Comparison of ENCODE assay signal across 11 cellular contexts in the genomic region with DNA sequence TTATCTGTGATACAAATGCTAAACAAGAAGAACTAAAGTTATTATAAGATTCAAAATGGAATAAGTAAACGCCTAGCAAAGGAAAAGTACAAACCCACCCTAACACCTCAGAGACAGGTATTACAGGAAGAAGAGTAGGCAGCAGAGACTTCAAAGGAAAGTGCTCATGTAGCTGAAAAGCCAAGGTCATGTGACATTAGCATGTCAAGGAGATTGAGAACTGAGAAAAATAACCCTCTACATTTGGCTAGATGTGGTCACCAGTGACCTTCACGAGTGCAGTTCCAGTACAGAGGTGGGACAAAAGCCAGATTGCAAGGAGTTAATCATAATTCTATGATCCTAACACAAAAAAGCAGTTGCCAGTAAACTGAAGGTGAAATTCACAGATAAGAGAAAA.
DNase-seq lines count a peak whose midpoint lies in the region; ATAC-seq and TF ChIP-seq lines count a peak whose summit lies in the region.
"Had no signal": no experiment of that assay in that cellular context is flagged by ENCODE, and none has a peak within 500 bp of the region (broad histone marks: within the 10 kb centered on the region; RNA-seq: fewer than 3 reads in every experiment).

No MANE protein-coding gene starts in this region.

- no peak for TF ChIP-seq POLR2A in ovary (IDR thresholded peaks at IDR 0.05)

- peak; percentile 80 for ATAC-seq in HG02623 (IDR thresholded peaks at IDR 0.05; ENCODE audit: unreplicated experiment)
- ATAC-seq in stimulated activated naive B cell treated with anti-CD40 and anti-IgM and Interleukin-4, amounts not matched to agents 10 μg/mL and 1 μg/mL and 100 μg/mL, for 72 hours (replicated peaks), result peak; percentile 99

- intact Hi-C loops in ovary (cut with DNase I), result no loop called here

- no peaks in the 10 kb centered on the region for H3K36me3 ChIP-seq in ovary
- H3K36me3 ChIP-seq: prostate gland had no signal

- H3K9me3 Mint-ChIP-seq in activated naive CD4-positive, alpha-beta T cell treated with anti-CD3 and anti-CD28 coated beads, Interleukin-2, amount 50 U/mL, for 24 hours, result no peaks in the 10 kb centered on the region
- H3K9me3 Mint-ChIP-seq in stimulated activated naive B cell treated with anti-CD40 and anti-IgM and Interleukin-4, amounts not matched to agents 10 μg/mL and 1 μg/mL and 100 μg/mL, for 72 hours, result peaks cover 4% of the 10 kb centered on the region in 2 donors

- TF ChIP-seq RAD21 in Ishikawa (IDR thresholded peaks at IDR 0.05; ENCODE audit: low read depth), result no peak

- DNase-seq in activated naive CD4-positive, alpha-beta T cell (lab: John Stamatoyannopoulos, UW), result no peak
- peak; percentile 32 for DNase-seq in stimulated activated naive B cell treated with anti-CD40 and anti-IgM and Interleukin-4, amounts not matched to agents 10 μg/mL and 1 μg/mL and 100 μg/mL, for 72 hours
- no peak for DNase-seq in hypothalamus (lab: John Stamatoyannopoulos, UW)
- no peak for DNase-seq in NOMO-1 treated with DMSO at 0.1 percent for 48 hours (lab: John Stamatoyannopoulos, UW; ENCODE audit: unreplicated experiment)
- no peak for DNase-seq in ovary
- DNase-seq: NCI-H2107 had no signal

- peak overlapping the region; percentile 12 for H3K27ac Mint-ChIP-seq in activated naive CD4-positive, alpha-beta T cell treated with anti-CD3 and anti-CD28 coated beads, Interleukin-2, amount 50 U/mL, for 24 hours
- H3K27ac Mint-ChIP-seq in stimulated activated naive B cell treated with anti-CD40 and anti-IgM and Interleukin-4, amounts not matched to agents 10 μg/mL and 1 μg/mL and 100 μg/mL, for 72 hours, result peak overlapping the region; percentile 87
- H3K27ac Mint-ChIP-seq: brain had no signal

- TF ChIP-seq EP300 in Ishikawa (IDR thresholded peaks at IDR 0.05; ENCODE audit: borderline replicate concordance), result no peak
- no peak for TF ChIP-seq EP300 in ovary (IDR thresholded peaks at IDR 0.05)

- H3K4me1 ChIP-seq in ovary (ENCODE audit: insufficient read depth), result peaks cover 2% of the 10 kb centered on the region
- H3K4me1 ChIP-seq: prostate gland had no signal

- H3K27me3 ChIP-seq in ovary, result no peaks in the 10 kb centered on the region

- H3K4me3 Mint-ChIP-seq in activated naive CD4-positive, alpha-beta T cell treated with anti-CD3 and anti-CD28 coated beads, Interleukin-2, amount 50 U/mL, for 24 hours, result no peak overlapping the region
- peak overlapping the region; percentile 63 to 64 for H3K4me3 Mint-ChIP-seq in stimulated activated naive B cell treated with anti-CD40 and anti-IgM and Interleukin-4, amounts not matched to agents 10 μg/mL and 1 μg/mL and 100 μg/mL, for 72 hours
- H3K4me3 Mint-ChIP-seq: brain had no signal

- H3K4me1 Mint-ChIP-seq in activated naive CD4-positive, alpha-beta T cell treated with anti-CD3 and anti-CD28 coated beads, Interleukin-2, amount 50 U/mL, for 24 hours, result peaks cover 29% of the 10 kb centered on the region
- H3K4me1 Mint-ChIP-seq in stimulated activated naive B cell treated with anti-CD40 and anti-IgM and Interleukin-4, amounts not matched to agents 10 μg/mL and 1 μg/mL and 100 μg/mL, for 72 hours, result peaks cover 20 to 61% of the 10 kb centered on the region in 2 donors

- WGBS in ovary, 3 donors, result 40 to 57% (median 47%) methylated on average over 2 of the region's 2 CpGs

- no peaks in the 10 kb centered on the region for H3K27me3 Mint-ChIP-seq in activated naive CD4-positive, alpha-beta T cell treated with anti-CD3 and anti-CD28 coated beads, Interleukin-2, amount 50 U/mL, for 24 hours
- no peaks in the 10 kb centered on the region for H3K27me3 Mint-ChIP-seq in stimulated activated naive B cell treated with anti-CD40 and anti-IgM and Interleukin-4, amounts not matched to agents 10 μg/mL and 1 μg/mL and 100 μg/mL, for 72 hours

- no peaks in the 10 kb centered on the region for H3K9me3 ChIP-seq in ovary
- H3K9me3 ChIP-seq: prostate gland had no signal

- no peak for TF ChIP-seq CTCF in ovary (IDR thresholded peaks at IDR 0.05)

- no peak overlapping the region for H3K27ac ChIP-seq in ovary
- H3K27ac ChIP-seq: prostate gland had no signal

- H3K4me3 ChIP-seq in ovary, result no peak overlapping the region
- H3K4me3 ChIP-seq: prostate gland had no signal

- peaks cover 2% of the 10 kb centered on the region for H3K36me3 Mint-ChIP-seq in activated naive CD4-positive, alpha-beta T cell treated with anti-CD3 and anti-CD28 coated beads, Interleukin-2, amount 50 U/mL, for 24 hours
- peaks cover 8 to 11% of the 10 kb centered on the region in 2 donors for H3K36me3 Mint-ChIP-seq in stimulated activated naive B cell treated with anti-CD40 and anti-IgM and Interleukin-4, amounts not matched to agents 10 μg/mL and 1 μg/mL and 100 μg/mL, for 72 hours

TF ChIP-seq in Ishikawa, 13 proteins besides CTCF, POLR2A, EP300 and RAD21:
- TF ChIP-seq USF1 (IDR thresholded peaks at IDR 0.05) (0 out of 2 replicates have a peak, but pooled peaks have one; percentile 11), MAX (IDR thresholded peaks at IDR 0.05) (no peak), TEAD4 (IDR thresholded peaks at IDR 0.05) (no peak)
